15 cellular contexts compared by ENCODE assay signal in genomic region chr20:57653546-57653900, GRCh38. TPM values are rescaled to one million over a fixed set of nuclear protein-coding genes. Genes with fewer than 3 reads are reported as not detected.
A peak's percentile ranks its signal among the peaks of the same experiment; 100 is the strongest.
DNase-seq lines count a peak whose midpoint lies in the region; ATAC-seq and TF ChIP-seq lines count a peak whose summit lies in the region.
"Had no signal": no experiment of that assay in that cellular context is flagged by ENCODE, and none has a peak within 500 bp of the region (broad histone marks: within the 10 kb centered on the region; RNA-seq: fewer than 3 reads in every experiment).

No MANE protein-coding gene starts in this region.

- H3K27me3 ChIP-seq in osteoblast (ENCODE audit: insufficient read depth, low read length), result no peaks in the 10 kb centered on the region
- H3K27me3 ChIP-seq: colonic mucosa had no signal

- no peaks in the 10 kb centered on the region for H3K9me3 ChIP-seq in osteoblast (ENCODE audit: low read depth, low read length)
- H3K9me3 ChIP-seq: colonic mucosa, psoas muscle had no signal

- H3K9me3 Mint-ChIP-seq in activated T-cell treated with anti-CD3 and anti-CD28 coated beads, Interleukin-2, amount 50 U/mL, for 24 hours, result no peaks in the 10 kb centered on the region
- no peaks in the 10 kb centered on the region for H3K9me3 Mint-ChIP-seq in activated T-cell treated with anti-CD3 and anti-CD28 coated beads, Interleukin-2, amount 50 U/mL, for 4 hours
- H3K9me3 Mint-ChIP-seq: CD4-positive, CD25-positive, alpha-beta regulatory T cell; nephron had no signal

- no peaks in the 10 kb centered on the region for H3K27me3 Mint-ChIP-seq in activated T-cell treated with anti-CD3 and anti-CD28 coated beads, Interleukin-2, amount 50 U/mL, for 24 hours
- H3K27me3 Mint-ChIP-seq in activated T-cell treated with anti-CD3 and anti-CD28 coated beads, Interleukin-2, amount 50 U/mL, for 4 hours (ENCODE audit: low read depth), result no peaks in the 10 kb centered on the region

- H3K27ac ChIP-seq in coronary artery, result no peak overlapping the region
- H3K27ac ChIP-seq in osteoblast (ENCODE audit: low read depth, low read length), result no peak overlapping the region
- no peak overlapping the region for H3K27ac ChIP-seq in caudate nucleus (ENCODE audit: low read depth, low read length)
- H3K27ac ChIP-seq: colonic mucosa, psoas muscle had no signal

- ATAC-seq in activated T-cell treated with anti-CD3 and anti-CD28 coated beads, Interleukin-2, amount 50 U/mL, for 4 hours, result no peak

- H3K27ac Mint-ChIP-seq in activated T-cell treated with anti-CD3 and anti-CD28 coated beads, Interleukin-2, amount 50 U/mL, for 24 hours, result no peak overlapping the region
- H3K27ac Mint-ChIP-seq: activated CD8-positive, alpha-beta T cell treated with anti-CD3 and anti-CD28 coated beads, Interleukin-2, amount 10 ng/mL, durations not matched to agents 7 days and 5 days; CD4-positive, CD25-positive, alpha-beta regulatory T cell had no signal

- peaks cover 13% of the 10 kb centered on the region for H3K36me3 ChIP-seq in osteoblast (ENCODE audit: insufficient read depth, low read length)
- H3K36me3 ChIP-seq: colonic mucosa had no signal

- H3K4me1 Mint-ChIP-seq in activated T-cell treated with anti-CD3 and anti-CD28 coated beads, Interleukin-2, amount 50 U/mL, for 24 hours (ENCODE audit: low read depth), result peaks cover 20% of the 10 kb centered on the region
- H3K4me1 Mint-ChIP-seq in activated T-cell treated with anti-CD3 and anti-CD28 coated beads, Interleukin-2, amount 50 U/mL, for 4 hours (ENCODE audit: low read depth), result peaks cover 18% of the 10 kb centered on the region

- no peaks in the 10 kb centered on the region for H3K4me1 ChIP-seq in osteoblast (ENCODE audit: insufficient read depth, low read length)
- H3K4me1 ChIP-seq: colonic mucosa had no signal

- peaks cover 15% of the 10 kb centered on the region for H4K20me1 ChIP-seq in osteoblast (ENCODE audit: insufficient read depth, low read length)

- H3K4me3 ChIP-seq in coronary artery, result no peak overlapping the region
- no peak overlapping the region for H3K4me3 ChIP-seq in osteoblast (ENCODE audit: insufficient read depth, low read length)
- H3K4me3 ChIP-seq: colonic mucosa, psoas muscle had no signal

- TF ChIP-seq CTCF in GM20000 (IDR thresholded peaks at IDR 0.05; ENCODE audit: extremely low read depth, missing control alignments) (no peak), coronary artery (IDR thresholded peaks at IDR 0.05) (no peak), osteoblast (IDR thresholded peaks at IDR 0.05; ENCODE audit: extremely low read depth, low read depth, low read length) (no peak)

- no peaks in the 10 kb centered on the region for H3K79me2 ChIP-seq in osteoblast (ENCODE audit: insufficient read depth, low read length)

- no peak overlapping the region for H3K4me3 Mint-ChIP-seq in activated T-cell treated with anti-CD3 and anti-CD28 coated beads, Interleukin-2, amount 50 U/mL, for 24 hours
- H3K4me3 Mint-ChIP-seq in activated T-cell treated with anti-CD3 and anti-CD28 coated beads, Interleukin-2, amount 50 U/mL, for 4 hours, result no peak overlapping the region
- H3K4me3 Mint-ChIP-seq: activated CD8-positive, alpha-beta T cell treated with anti-CD3 and anti-CD28 coated beads, Interleukin-2, amount 10 ng/mL, durations not matched to agents 7 days and 5 days; CD4-positive, CD25-positive, alpha-beta regulatory T cell had no signal

- H3K4me2 ChIP-seq in osteoblast (ENCODE audit: insufficient read depth, low read length), result no peak overlapping the region

- H3K36me3 Mint-ChIP-seq in activated T-cell treated with anti-CD3 and anti-CD28 coated beads, Interleukin-2, amount 50 U/mL, for 24 hours (ENCODE audit: low read depth), result peaks cover 13% of the 10 kb centered on the region
- peaks cover 4% of the 10 kb centered on the region for H3K36me3 Mint-ChIP-seq in activated T-cell treated with anti-CD3 and anti-CD28 coated beads, Interleukin-2, amount 50 U/mL, for 4 hours (ENCODE audit: insufficient read depth)

- DNase-seq in activated T-cell treated with anti-CD3 and anti-CD28 coated beads, Interleukin-2, amount 50 U/mL, for 24 hours, result peak; percentile 21
- DNase-seq in activated T-cell treated with anti-CD3 and anti-CD28 coated beads, Interleukin-2, amount 50 U/mL, for 4 hours, result no peak
- peak; percentile 49 for DNase-seq in GM20000 (ENCODE audit: low spot score)
- DNase-seq in coronary artery (ENCODE audit: low spot score), result peak; percentile 70
- DNase-seq in osteoblast (ENCODE audit: insufficient read length, low spot score, missing footprints), result peak; percentile 78
- no peak for DNase-seq in activated CD4-positive, alpha-beta T cell treated with anti-CD3 and anti-CD28 coated beads, Interleukin-2, amount 50 U/mL, for 48 hours
- no peak for DNase-seq in caudate nucleus (lab: John Stamatoyannopoulos, UW)
- DNase-seq in A172 (ENCODE audit: low spot score), result no peak
- DNase-seq: DMS79 had no signal

- H2AFZ ChIP-seq in osteoblast (ENCODE audit: low read length), result no peak overlapping the region

RNA-seq across cellular contexts. Expression of gene ZBP1, which starts 33.3 kb away (rescaled TPM):
- under 1 TPM in 2 of 3 donors, not detected in 1; 0.13 to 0.27 TPM for total RNA-seq in activated T-cell treated with anti-CD3 and anti-CD28 coated beads, Interleukin-2, amount 50 U/mL, for 4 hours
- total RNA-seq in osteoblast, result not detected in 2 replicates
- 0.14 TPM in 1 of 2 replicates, not detected in the other for total RNA-seq in A172 (2014; rRNA removed; shearing (Covaris generic))
- total RNA-seq: A673 had no signal

RNA-seq across cellular contexts. Expression of gene PMEPA1, which starts 56.3 kb away (rescaled TPM):
- total RNA-seq in activated T-cell treated with anti-CD3 and anti-CD28 coated beads, Interleukin-2, amount 50 U/mL, for 4 hours, result 1 to 10 TPM; 4.3 to 7.4 (median 5.6) TPM
- 20.3 and 23.5 TPM in 2 replicates for total RNA-seq in osteoblast
- 10.5 and 12.3 TPM in 2 replicates for total RNA-seq in A172 (2014; rRNA removed; shearing (Covaris generic))

Comparison
In these comparisons a context has a peak if more than half of its experiments do, and no peak if none do; other contexts are left out.
1. DNase-seq: peak in activated T-cell treated with anti-CD3 and anti-CD28 coated beads, Interleukin-2, amount 50 U/mL, for 24 hours (single experiment), GM20000 (single experiment), coronary artery (single experiment) and osteoblast (single experiment); none in activated T-cell treated with anti-CD3 and anti-CD28 coated beads, Interleukin-2, amount 50 U/mL, for 4 hours (single experiment), activated CD4-positive, alpha-beta T cell treated with anti-CD3 and anti-CD28 coated beads, Interleukin-2, amount 50 U/mL, for 48 hours (0 of 2), caudate nucleus (0 of 61) and A172 (single experiment).